Comparison of ENCODE assay signal across 9 cellular contexts in the genomic region with DNA sequence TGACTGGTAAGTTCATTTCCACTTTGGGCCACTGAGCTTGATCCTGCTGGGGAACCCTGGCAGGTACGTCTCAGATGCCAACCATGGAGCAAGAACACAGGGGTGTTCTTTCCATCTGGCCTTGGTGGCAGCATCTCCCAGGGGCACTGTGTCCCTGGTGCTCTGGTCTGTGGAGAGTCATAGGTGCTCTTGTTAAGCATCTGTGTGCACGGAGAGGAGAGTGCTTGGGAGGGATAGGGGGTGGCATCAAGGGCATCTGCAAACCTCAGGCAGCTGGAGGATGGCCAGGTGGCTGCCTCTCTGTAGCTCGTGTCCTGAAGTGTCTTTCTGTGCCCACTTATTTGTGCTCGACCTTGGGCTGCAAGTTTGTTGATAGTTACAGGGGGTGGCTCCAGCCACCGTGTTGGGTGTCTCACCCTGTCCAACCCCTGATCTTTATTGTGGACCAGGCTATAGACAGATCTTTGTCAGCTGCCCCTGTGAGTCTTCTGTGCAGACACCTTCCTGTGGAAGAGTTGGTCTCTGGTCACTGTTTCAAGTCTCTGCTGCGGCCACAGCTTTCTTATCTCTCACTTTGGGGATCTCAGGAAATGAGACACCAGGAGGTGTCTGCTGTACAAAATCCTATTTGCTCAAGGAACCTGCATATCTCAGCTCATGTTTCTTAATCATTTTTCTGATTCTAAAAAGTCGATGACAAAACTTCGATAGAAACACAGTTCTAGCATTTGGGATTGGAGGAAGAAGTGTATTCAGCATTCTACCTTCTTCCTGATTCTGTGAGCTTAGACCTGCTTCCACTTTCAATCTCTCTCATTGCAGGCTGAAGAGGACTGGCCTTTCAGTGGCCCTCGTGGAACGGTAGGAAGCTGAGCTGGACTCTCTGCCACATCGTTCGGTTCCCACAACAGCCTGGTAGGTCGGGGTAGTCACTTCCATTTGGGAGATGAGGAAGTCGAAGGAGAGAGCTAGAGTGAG. TPM values are rescaled to one million over a fixed set of nuclear protein-coding genes. Genes with fewer than 3 reads are reported as not detected.
DNase-seq lines count a peak whose midpoint lies in the region; ATAC-seq and FAIRE-seq lines count a peak whose summit lies in the region.
"Had no signal": no experiment of that assay in that cellular context is flagged by ENCODE, and none has a peak within 500 bp of the region (broad histone marks: within the 10 kb centered on the region; RNA-seq: fewer than 3 reads in every experiment).

No MANE protein-coding gene starts in this region.

- no peak overlapping the region for H3K27ac ChIP-seq in CD4-positive, alpha-beta memory T cell (ENCODE audit: low read depth, low read length)

- H3K4me1 Mint-ChIP-seq in CD4-positive, alpha-beta memory T cell = peaks cover 3 to 16% (median 10%) of the 10 kb centered on the region in 4 donors
- H3K4me1 Mint-ChIP-seq in effector memory CD8-positive, alpha-beta T cell (ENCODE audit: low read depth in 2 of 2) = peaks cover 14 to 19% of the 10 kb centered on the region in 2 donors

- H3K36me3 Mint-ChIP-seq in CD4-positive, alpha-beta memory T cell = no peaks in the 10 kb centered on the region
- H3K36me3 Mint-ChIP-seq in effector memory CD8-positive, alpha-beta T cell (ENCODE audit: insufficient read depth) = no peaks in the 10 kb centered on the region

- intact Hi-C loops in CD4-positive, alpha-beta memory T cell (cut with micrococcal nuclease) = no loop called here

- peak overlapping the region in 4 of 7 donors; percentile 21 to 82 (median 80) for H3K27ac Mint-ChIP-seq in CD4-positive, alpha-beta memory T cell
- peak overlapping the region; percentile 75 to 83 for H3K27ac Mint-ChIP-seq in effector memory CD8-positive, alpha-beta T cell

- ATAC-seq in GM18907 (IDR thresholded peaks at IDR 0.05; ENCODE audit: unreplicated experiment) (peak; percentile 30), HG03565 (IDR thresholded peaks at IDR 0.05; ENCODE audit: unreplicated experiment) (peak; percentile 26)
- peak; percentile 45 for ATAC-seq in effector memory CD8-positive, alpha-beta T cell (replicated peaks)

- no peak for FAIRE-seq in HTR-8/SVneo (lab: Jason Lieb, UNC)

- peak overlapping the region in 7 of 8 donors; percentile 4 to 75 (median 58) for H3K4me3 Mint-ChIP-seq in CD4-positive, alpha-beta memory T cell
- H3K4me3 Mint-ChIP-seq in effector memory CD8-positive, alpha-beta T cell = peak overlapping the region in 1 of 2 donors; percentile 57

- CTCF ChIA-PET in CD4-positive, alpha-beta memory T cell (lab: Charles Lee; ENCODE audit: partially characterized antibody) = interaction anchor here (0.5 to 2.0 kb wide), 3 partner anchors 9 to 346 kb away, joined by 3 to 9 read pairs (median 3); no protein-coding TSS in a partner anchor

- H3K36me3 ChIP-seq in CD4-positive, alpha-beta memory T cell (ENCODE audit: insufficient read depth, low read length) = no peaks in the 10 kb centered on the region

- H3K4me3 ChIP-seq in CD4-positive, alpha-beta memory T cell (ENCODE audit: low read length in 2 of 2) = no peak overlapping the region

- H3K9me3 ChIP-seq in CD4-positive, alpha-beta memory T cell (ENCODE audit: control insufficient read depth in 1 of 2, low read length in 2 of 2) = no peaks in the 10 kb centered on the region

- H3K27me3 ChIP-seq in CD4-positive, alpha-beta memory T cell (ENCODE audit: insufficient read depth, low read length) = no peaks in the 10 kb centered on the region

- POLR2A ChIA-PET in CD4-positive, alpha-beta memory T cell (lab: Charles Lee; ENCODE audit: partially characterized antibody) = interaction anchor here (0.9 kb wide), 1 partner anchor 26 kb away, joined by 4 read pairs; no protein-coding TSS in a partner anchor

- no peak for DNase-seq in CD4-positive, alpha-beta memory T cell
- DNase-seq in effector memory CD8-positive, alpha-beta T cell = no peak
- DNase-seq in HT-29 (ENCODE audit: low spot score) (no peak), cerebellar cortex (ENCODE audit: low spot score) (no peak), iPS-NIHi11 (ENCODE audit: low spot score) (no peak), HTR-8/SVneo (ENCODE audit: insufficient read length, low spot score) (no peak)
- DNase-seq: SHP77 had no signal

- no peaks in the 10 kb centered on the region for H3K9me3 Mint-ChIP-seq in CD4-positive, alpha-beta memory T cell
- H3K9me3 Mint-ChIP-seq in effector memory CD8-positive, alpha-beta T cell = no peaks in the 10 kb centered on the region

- no peaks in the 10 kb centered on the region for H3K4me1 ChIP-seq in CD4-positive, alpha-beta memory T cell (ENCODE audit: insufficient read depth, low read length)

- peaks cover 0 to 3% of the 10 kb centered on the region in 2 donors for H3K27me3 Mint-ChIP-seq in CD4-positive, alpha-beta memory T cell
- peaks cover 11% of the 10 kb centered on the region in 2 donors for H3K27me3 Mint-ChIP-seq in effector memory CD8-positive, alpha-beta T cell

RNA-seq across cellular contexts. Expression of gene GIMAP8, which starts 17.2 kb away (rescaled TPM):
- total RNA-seq in CD4-positive, alpha-beta memory T cell = 10 to 100 TPM; 59.0 to 62.5 TPM
- polyA plus RNA-seq in CD4-positive, alpha-beta memory T cell = 10 to 100 TPM in 1 of 2 donors, 1 to 10 TPM in 1; 9.8 to 39.9 TPM
- total RNA-seq in HT-29 (2014; rRNA removed; shearing (Covaris generic)) = not detected in 2 replicates

RNA-seq across cellular contexts. Expression of gene ZNF775, which starts 54.1 kb away (rescaled TPM):
- 1 to 10 TPM; 4.3 to 5.5 TPM for total RNA-seq in CD4-positive, alpha-beta memory T cell
- 1 to 10 TPM in 1 of 2 donors, under 1 TPM in 1; 0.67 to 7.6 TPM for polyA plus RNA-seq in CD4-positive, alpha-beta memory T cell
- total RNA-seq in HT-29 (2014; rRNA removed; shearing (Covaris generic)) = 9.9 and 10.7 TPM in 2 replicates

Comparison
In these comparisons a context has a peak if more than half of its experiments do, and no peak if none do; other contexts are left out.
1. RNA of gene GIMAP8, which starts 17.2 kb away (total RNA-seq): 59.0 to 62.5 TPM in CD4-positive, alpha-beta memory T cell; not detected in HT-29; every median in the first group is over 10 times any median in the second.
2. Peak in every context shown above with its lines, with median percentiles within 50 percentile points of each other: ATAC-seq.